ENCODE assay signal across 18 cellular contexts in genomic region chr19:29239220-29239776, GRCh38. TPM values are rescaled to one million over a fixed set of nuclear protein-coding genes. Genes with fewer than 3 reads are reported as not detected.
DNase-seq lines count a peak whose midpoint lies in the region; ATAC-seq, FAIRE-seq and TF ChIP-seq lines count a peak whose summit lies in the region.
"Had no signal": no experiment of that assay in that cellular context is flagged by ENCODE, and none has a peak within 500 bp of the region (broad histone marks: within the 10 kb centered on the region; RNA-seq: fewer than 3 reads in every experiment).

No MANE protein-coding gene starts in this region.

- no peak overlapping the region for H3K4me3 ChIP-seq in bronchial epithelial cell (ENCODE audit: low read depth, low read length)
- H3K4me3 ChIP-seq: GM12878, Peyer's patch had no signal

- H3K4me3 Mint-ChIP-seq in stimulated activated naive B cell treated with anti-CD40 and anti-IgM and Interleukin-4, amounts not matched to agents 10 μg/mL and 1 μg/mL and 100 μg/mL, for 72 hours, result no peak overlapping the region
- H3K4me3 Mint-ChIP-seq: IgD-negative memory B cell had no signal

- H3K36me3 Mint-ChIP-seq in stimulated activated naive B cell treated with anti-CD40 and anti-IgM and Interleukin-4, amounts not matched to agents 10 μg/mL and 1 μg/mL and 100 μg/mL, for 72 hours, result no peaks in the 10 kb centered on the region
- H3K36me3 Mint-ChIP-seq: IgD-negative memory B cell had no signal

- H3K27ac Mint-ChIP-seq in stimulated activated naive B cell treated with anti-CD40 and anti-IgM and Interleukin-4, amounts not matched to agents 10 μg/mL and 1 μg/mL and 100 μg/mL, for 72 hours, result no peak overlapping the region
- H3K27ac Mint-ChIP-seq: IgD-negative memory B cell had no signal

- ATAC-seq in stimulated activated naive B cell treated with anti-CD40 and anti-IgM and Interleukin-4, amounts not matched to agents 10 μg/mL and 1 μg/mL and 100 μg/mL, for 72 hours (replicated peaks), result peak; percentile 21 to 36
- ATAC-seq in GM18519 (IDR thresholded peaks at IDR 0.05; ENCODE audit: low FRiP score, unreplicated experiment), result no peak
- ATAC-seq: GM12878, SK-N-SH treated with all-trans-retinoic acid at 6 μM for 48 hours had no signal

- DNase-seq in NCI-H2171 treated with DMSO at 0.1 percent for 48 hours (lab: John Stamatoyannopoulos, UW), result peak; percentile 29
- DNase-seq in NCI-H2171 (lab: John Stamatoyannopoulos, UW), result no peak
- peak; percentile 15 for DNase-seq in OCI-M1 (lab: John Stamatoyannopoulos, UW)
- no peak for DNase-seq in bronchial epithelial cell (ENCODE audit: low read depth)
- DNase-seq in stimulated activated naive B cell treated with anti-CD40 and anti-IgM and Interleukin-4, amounts not matched to agents 10 μg/mL and 1 μg/mL and 100 μg/mL, for 72 hours, result no peak
- no peak for DNase-seq in GM19240 (ENCODE audit: insufficient read length, low spot score)
- DNase-seq in NCI-H524 treated with DMSO at 0.1 percent for 48 hours (lab: John Stamatoyannopoulos, UW), result no peak
- DNase-seq: 8988T, DMS79, Kasumi-1, NCI-H1694, NCI-H2081, NCI-H748 treated with DMSO at 0.1 percent for 48 hours, Peyer's patch had no signal

- FAIRE-seq in bronchial epithelial cell (lab: Jason Lieb, UNC), result peak; percentile 55
- FAIRE-seq: GM12878 had no signal

- no peaks in the 10 kb centered on the region for H3K27me3 ChIP-seq in bronchial epithelial cell (ENCODE audit: control insufficient read depth, insufficient read depth, low read length)
- H3K27me3 ChIP-seq: Peyer's patch had no signal

- TF ChIP-seq CTCF in bronchial epithelial cell (IDR thresholded peaks at IDR 0.05; ENCODE audit: insufficient read depth, low read length, severe bottlenecking), result no peak

- H3K36me3 ChIP-seq in bronchial epithelial cell (ENCODE audit: control insufficient read depth, insufficient read depth, low read length), result no peaks in the 10 kb centered on the region
- H3K36me3 ChIP-seq: Peyer's patch had no signal

- H3K9me3 Mint-ChIP-seq in stimulated activated naive B cell treated with anti-CD40 and anti-IgM and Interleukin-4, amounts not matched to agents 10 μg/mL and 1 μg/mL and 100 μg/mL, for 72 hours, result peaks cover 5 to 6% of the 10 kb centered on the region in 2 donors

- no peaks in the 10 kb centered on the region for H3K4me1 Mint-ChIP-seq in stimulated activated naive B cell treated with anti-CD40 and anti-IgM and Interleukin-4, amounts not matched to agents 10 μg/mL and 1 μg/mL and 100 μg/mL, for 72 hours

- peaks cover 3 to 9% of the 10 kb centered on the region in 2 donors for H3K27me3 Mint-ChIP-seq in stimulated activated naive B cell treated with anti-CD40 and anti-IgM and Interleukin-4, amounts not matched to agents 10 μg/mL and 1 μg/mL and 100 μg/mL, for 72 hours

RNA-seq across cellular contexts. Expression of gene UQCRFS1, which starts 26.3 kb away (rescaled TPM):
- 26.1 and 27.8 TPM in 2 replicates for total RNA-seq in bronchial epithelial cell

Comparison
In these comparisons a context has a peak if more than half of its experiments do, and no peak if none do; other contexts are left out.
1. DNase-seq: peak in NCI-H2171 treated with DMSO at 0.1 percent for 48 hours (single experiment) and OCI-M1 (single experiment); none in NCI-H2171 (single experiment), bronchial epithelial cell (single experiment), stimulated activated naive B cell treated with anti-CD40 and anti-IgM and Interleukin-4, amounts not matched to agents 10 μg/mL and 1 μg/mL and 100 μg/mL, for 72 hours (single experiment), GM19240 (single experiment) and NCI-H524 treated with DMSO at 0.1 percent for 48 hours (single experiment).